In the genomic region with DNA sequence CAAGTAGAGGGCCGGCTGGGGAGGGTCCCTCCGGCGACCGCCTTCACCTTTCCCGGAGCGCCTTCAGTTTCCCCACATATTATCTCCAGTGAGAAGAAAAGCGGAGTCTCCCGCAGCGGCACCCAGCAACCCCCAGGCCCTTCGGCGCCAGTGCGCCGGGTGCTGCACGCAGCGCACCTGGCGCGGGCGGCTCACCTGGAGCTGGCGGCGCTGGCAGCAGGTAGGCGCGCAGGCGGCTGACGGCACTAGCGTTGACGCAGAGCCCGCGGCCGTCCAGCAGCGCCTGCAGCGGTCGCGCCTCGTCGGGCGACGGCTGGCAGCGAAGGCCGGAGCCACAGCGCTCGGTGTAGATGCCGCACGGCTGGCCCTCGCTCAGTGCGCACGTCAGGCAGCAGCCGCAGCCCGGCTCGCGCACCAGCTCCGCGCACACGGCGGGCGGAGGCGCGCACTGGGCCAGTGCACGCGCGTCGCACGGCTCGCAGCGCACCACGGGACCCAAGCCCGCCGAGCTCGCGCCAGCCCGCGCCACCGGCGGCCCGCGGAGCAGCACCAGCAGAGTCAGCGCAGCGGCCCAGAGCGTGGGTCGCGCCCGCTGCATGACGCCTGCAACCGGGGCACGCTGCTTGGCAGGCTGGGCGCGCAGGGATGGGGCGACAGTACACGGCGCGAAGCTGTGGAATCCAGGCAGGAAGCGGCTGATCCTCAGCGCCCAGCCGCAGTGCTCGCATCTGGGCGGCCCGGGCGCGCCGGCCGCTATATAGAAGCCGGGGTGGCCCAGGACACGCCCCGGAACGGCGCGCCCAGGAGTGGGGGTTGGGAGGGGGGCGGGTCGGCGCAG, we compare ENCODE assay signal across 1 cellular context.
TF ChIP-seq lines count a peak whose summit lies in the region.

A gene with protein sequence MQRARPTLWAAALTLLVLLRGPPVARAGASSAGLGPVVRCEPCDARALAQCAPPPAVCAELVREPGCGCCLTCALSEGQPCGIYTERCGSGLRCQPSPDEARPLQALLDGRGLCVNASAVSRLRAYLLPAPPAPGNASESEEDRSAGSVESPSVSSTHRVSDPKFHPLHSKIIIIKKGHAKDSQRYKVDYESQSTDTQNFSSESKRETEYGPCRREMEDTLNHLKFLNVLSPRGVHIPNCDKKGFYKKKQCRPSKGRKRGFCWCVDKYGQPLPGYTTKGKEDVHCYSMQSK (minus strand): TSS at position 730 of the 838 bp plus-strand sequence. CDS start 132 bp downstream, at position 598.

TF ChIP-seq in HEK293, 187 proteins besides CTCF, POLR2A, EP300 and RAD21 (continued from another document):
- TF ChIP-seq, protein P1, sequence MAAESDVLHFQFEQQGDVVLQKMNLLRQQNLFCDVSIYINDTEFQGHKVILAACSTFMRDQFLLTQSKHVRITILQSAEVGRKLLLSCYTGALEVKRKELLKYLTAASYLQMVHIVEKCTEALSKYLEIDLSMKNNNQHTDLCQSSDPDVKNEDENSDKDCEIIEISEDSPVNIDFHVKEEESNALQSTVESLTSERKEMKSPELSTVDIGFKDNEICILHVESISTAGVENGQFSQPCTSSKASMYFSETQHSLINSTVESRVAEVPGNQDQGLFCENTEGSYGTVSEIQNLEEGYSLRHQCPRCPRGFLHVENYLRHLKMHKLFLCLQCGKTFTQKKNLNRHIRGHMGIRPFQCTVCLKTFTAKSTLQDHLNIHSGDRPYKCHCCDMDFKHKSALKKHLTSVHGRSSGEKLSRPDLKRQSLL (tag by site-specific recombination; IDR thresholded peaks at IDR 0.05), result no peak
- TF ChIP-seq KLF9 (tag by site-specific recombination; IDR thresholded peaks at IDR 0.05; ENCODE audit: low read depth) (no peak), KLF1 (tag by site-specific recombination; IDR thresholded peaks at IDR 0.05) (peak; percentile 34; the same call in 1 of the 2 replicates), ZFHX2 (tag by site-specific recombination; conservative IDR thresholded peaks at IDR 0.05) (0 out of 2 replicates have a peak, but pooled peaks have one; percentile 19), ZIC2 (tag by site-specific recombination; IDR thresholded peaks at IDR 0.05) (0 out of 2 replicates have a peak, but pooled peaks have one; percentile 13), ZNF423 (tag by site-specific recombination; IDR thresholded peaks at IDR 0.05) (no peak), TRIM28 (IDR thresholded peaks at IDR 0.05; ENCODE audit: borderline replicate concordance, low read length) (no peak), ZNF248 (tag by site-specific recombination; IDR thresholded peaks at IDR 0.05) (no peak), MEIS1 (CRISPR knock-in tag; IDR thresholded peaks at IDR 0.05; ENCODE audit: borderline replicate concordance) (0 out of 2 replicates have a peak, but pooled peaks have one; percentile 39), REPIN1 (tag by site-specific recombination; IDR thresholded peaks at IDR 0.05; ENCODE audit: low read depth) (no peak), ZFP3 (tag by site-specific recombination; IDR thresholded peaks at IDR 0.05; ENCODE audit: low read depth) (no peak), ZBTB8A (tag by site-specific recombination; IDR thresholded peaks at IDR 0.05) (peak; percentile 36; the same call in 1 of the 2 replicates), SP3 (tag by site-specific recombination; IDR thresholded peaks at IDR 0.05) (0 out of 2 replicates have a peak, but pooled peaks have one; percentile 13), ZNF10 (tag by site-specific recombination; IDR thresholded peaks at IDR 0.05) (no peak), ZNF791 (tag by site-specific recombination; IDR thresholded peaks at IDR 0.05) (no peak), WT1 (tag by site-specific recombination; IDR thresholded peaks at IDR 0.05) (no peak), ZSCAN23 (tag by site-specific recombination; IDR thresholded peaks at IDR 0.05) (no peak), ZNF112 (tag by site-specific recombination; IDR thresholded peaks at IDR 0.05) (no peak)
- TF ChIP-seq, protein P2, sequence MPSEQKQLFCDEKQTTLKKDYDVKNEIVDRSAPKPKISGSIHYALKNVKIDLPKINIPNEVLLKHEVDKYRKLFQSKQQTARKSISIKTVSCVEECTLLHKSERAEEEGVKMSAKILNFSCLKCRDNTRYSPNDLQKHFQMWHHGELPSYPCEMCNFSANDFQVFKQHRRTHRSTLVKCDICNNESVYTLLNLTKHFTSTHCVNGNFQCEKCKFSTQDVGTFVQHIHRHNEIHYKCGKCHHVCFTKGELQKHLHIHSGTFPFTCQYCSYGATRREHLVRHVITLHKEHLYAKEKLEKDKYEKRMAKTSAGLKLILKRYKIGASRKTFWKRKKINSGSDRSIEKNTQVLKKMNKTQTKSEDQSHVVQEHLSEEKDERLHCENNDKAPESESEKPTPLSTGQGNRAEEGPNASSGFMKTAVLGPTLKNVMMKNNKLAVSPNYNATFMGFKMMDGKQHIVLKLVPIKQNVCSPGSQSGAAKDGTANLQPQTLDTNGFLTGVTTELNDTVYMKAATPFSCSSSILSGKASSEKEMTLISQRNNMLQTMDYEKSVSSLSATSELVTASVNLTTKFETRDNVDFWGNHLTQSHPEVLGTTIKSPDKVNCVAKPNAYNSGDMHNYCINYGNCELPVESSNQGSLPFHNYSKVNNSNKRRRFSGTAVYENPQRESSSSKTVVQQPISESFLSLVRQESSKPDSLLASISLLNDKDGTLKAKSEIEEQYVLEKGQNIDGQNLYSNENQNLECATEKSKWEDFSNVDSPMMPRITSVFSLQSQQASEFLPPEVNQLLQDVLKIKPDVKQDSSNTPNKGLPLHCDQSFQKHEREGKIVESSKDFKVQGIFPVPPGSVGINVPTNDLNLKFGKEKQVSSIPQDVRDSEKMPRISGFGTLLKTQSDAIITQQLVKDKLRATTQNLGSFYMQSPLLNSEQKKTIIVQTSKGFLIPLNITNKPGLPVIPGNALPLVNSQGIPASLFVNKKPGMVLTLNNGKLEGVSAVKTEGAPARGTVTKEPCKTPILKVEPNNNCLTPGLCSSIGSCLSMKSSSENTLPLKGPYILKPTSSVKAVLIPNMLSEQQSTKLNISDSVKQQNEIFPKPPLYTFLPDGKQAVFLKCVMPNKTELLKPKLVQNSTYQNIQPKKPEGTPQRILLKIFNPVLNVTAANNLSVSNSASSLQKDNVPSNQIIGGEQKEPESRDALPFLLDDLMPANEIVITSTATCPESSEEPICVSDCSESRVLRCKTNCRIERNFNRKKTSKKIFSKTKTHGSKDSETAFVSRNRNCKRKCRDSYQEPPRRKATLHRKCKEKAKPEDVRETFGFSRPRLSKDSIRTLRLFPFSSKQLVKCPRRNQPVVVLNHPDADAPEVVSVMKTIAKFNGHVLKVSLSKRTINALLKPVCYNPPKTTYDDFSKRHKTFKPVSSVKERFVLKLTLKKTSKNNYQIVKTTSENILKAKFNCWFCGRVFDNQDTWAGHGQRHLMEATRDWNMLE (tag by site-specific recombination; conservative IDR thresholded peaks at IDR 0.05; ENCODE audit: low read depth), result no peak
- TF ChIP-seq, protein P3, sequence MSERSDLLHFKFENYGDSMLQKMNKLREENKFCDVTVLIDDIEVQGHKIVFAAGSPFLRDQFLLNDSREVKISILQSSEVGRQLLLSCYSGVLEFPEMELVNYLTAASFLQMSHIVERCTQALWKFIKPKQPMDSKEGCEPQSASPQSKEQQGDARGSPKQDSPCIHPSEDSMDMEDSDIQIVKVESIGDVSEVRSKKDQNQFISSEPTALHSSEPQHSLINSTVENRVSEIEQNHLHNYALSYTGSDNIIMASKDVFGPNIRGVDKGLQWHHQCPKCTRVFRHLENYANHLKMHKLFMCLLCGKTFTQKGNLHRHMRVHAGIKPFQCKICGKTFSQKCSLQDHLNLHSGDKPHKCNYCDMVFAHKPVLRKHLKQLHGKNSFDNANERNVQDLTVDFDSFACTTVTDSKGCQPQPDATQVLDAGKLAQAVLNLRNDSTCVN (tag by site-specific recombination; optimal IDR thresholded peaks at IDR 0.05), result peak; percentile 52
- TF ChIP-seq, protein P4, sequence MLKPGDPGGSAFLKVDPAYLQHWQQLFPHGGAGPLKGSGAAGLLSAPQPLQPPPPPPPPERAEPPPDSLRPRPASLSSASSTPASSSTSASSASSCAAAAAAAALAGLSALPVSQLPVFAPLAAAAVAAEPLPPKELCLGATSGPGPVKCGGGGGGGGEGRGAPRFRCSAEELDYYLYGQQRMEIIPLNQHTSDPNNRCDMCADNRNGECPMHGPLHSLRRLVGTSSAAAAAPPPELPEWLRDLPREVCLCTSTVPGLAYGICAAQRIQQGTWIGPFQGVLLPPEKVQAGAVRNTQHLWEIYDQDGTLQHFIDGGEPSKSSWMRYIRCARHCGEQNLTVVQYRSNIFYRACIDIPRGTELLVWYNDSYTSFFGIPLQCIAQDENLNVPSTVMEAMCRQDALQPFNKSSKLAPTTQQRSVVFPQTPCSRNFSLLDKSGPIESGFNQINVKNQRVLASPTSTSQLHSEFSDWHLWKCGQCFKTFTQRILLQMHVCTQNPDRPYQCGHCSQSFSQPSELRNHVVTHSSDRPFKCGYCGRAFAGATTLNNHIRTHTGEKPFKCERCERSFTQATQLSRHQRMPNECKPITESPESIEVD (tag by site-specific recombination; IDR thresholded peaks at IDR 0.05), result no peak
- TF ChIP-seq, protein P5, sequence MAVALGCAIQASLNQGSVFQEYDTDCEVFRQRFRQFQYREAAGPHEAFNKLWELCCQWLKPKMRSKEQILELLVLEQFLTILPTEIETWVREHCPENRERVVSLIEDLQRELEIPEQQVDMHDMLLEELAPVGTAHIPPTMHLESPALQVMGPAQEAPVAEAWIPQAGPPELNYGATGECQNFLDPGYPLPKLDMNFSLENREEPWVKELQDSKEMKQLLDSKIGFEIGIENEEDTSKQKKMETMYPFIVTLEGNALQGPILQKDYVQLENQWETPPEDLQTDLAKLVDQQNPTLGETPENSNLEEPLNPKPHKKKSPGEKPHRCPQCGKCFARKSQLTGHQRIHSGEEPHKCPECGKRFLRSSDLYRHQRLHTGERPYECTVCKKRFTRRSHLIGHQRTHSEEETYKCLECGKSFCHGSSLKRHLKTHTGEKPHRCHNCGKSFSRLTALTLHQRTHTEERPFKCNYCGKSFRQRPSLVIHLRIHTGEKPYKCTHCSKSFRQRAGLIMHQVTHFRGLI (tag by site-specific recombination; IDR thresholded peaks at IDR 0.05), result peak; percentile 87
- TF ChIP-seq, protein P6, sequence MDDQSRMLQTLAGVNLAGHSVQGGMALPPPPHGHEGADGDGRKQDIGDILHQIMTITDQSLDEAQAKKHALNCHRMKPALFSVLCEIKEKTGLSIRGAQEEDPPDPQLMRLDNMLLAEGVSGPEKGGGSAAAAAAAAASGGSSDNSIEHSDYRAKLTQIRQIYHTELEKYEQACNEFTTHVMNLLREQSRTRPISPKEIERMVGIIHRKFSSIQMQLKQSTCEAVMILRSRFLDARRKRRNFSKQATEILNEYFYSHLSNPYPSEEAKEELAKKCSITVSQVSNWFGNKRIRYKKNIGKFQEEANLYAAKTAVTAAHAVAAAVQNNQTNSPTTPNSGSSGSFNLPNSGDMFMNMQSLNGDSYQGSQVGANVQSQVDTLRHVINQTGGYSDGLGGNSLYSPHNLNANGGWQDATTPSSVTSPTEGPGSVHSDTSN (CRISPR knock-in tag; IDR thresholded peaks at IDR 0.05), result peak; percentile 69
